11 cellular contexts compared by ENCODE assay signal in the genomic region with DNA sequence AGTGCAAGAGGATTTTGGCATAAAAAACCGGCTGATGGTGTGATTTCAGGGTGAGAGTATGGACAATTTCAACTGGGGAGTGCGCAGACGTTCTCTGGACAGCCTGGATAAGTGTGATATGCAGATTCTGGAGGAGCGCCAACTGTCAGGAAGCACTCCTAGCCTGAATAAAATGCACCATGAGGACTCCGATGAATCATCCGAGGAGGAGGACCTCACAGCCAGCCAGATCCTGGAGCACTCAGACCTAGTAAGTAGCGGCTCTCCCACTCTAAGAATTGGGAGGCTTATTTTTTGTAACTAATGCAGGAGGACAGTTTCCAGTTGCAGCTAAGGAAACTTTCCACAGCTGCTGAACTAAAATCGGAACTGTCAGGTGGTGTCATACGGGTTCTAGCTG. TPM values are rescaled to one million over a fixed set of nuclear protein-coding genes. Genes with fewer than 3 reads are reported as not detected.
DNase-seq lines count a peak whose midpoint lies in the region; ATAC-seq, FAIRE-seq and TF ChIP-seq lines count a peak whose summit lies in the region.
"Had no signal": no experiment of that assay in that cellular context is flagged by ENCODE, and none has a peak within 500 bp of the region (broad histone marks: within the 10 kb centered on the region; RNA-seq: fewer than 3 reads in every experiment).

No MANE protein-coding gene starts in this region.

- peak overlapping the region; percentile 13; the same call in 1 of the 2 replicates for H3K4me2 ChIP-seq in HepG2 (ENCODE audit: low read depth, low read length)

- H3K27me3 ChIP-seq in HepG2 (ENCODE audit: control insufficient read depth in 1 of 2, insufficient read depth in 2 of 2, low read length in 2 of 2) = no peaks in the 10 kb centered on the region
- H3K27me3 ChIP-seq in tibial artery = no peaks in the 10 kb centered on the region

- CTCF ChIA-PET in HepG2 (lab: Yijun Ruan, JAX; ENCODE audit: low intra/inter-chr PET ratio, low total read pairs) = no interaction called here

- no peak for FAIRE-seq in HepG2 (lab: Jason Lieb, UNC)

- no peak for TF ChIP-seq RAD21 in HepG2 (CRISPR knock-in tag; IDR thresholded peaks at IDR 0.05)

- H3K36me3 ChIP-seq in HepG2 (replicated peaks in 1 of 2; ENCODE audit: control insufficient read depth in 1 of 2, insufficient read depth in 2 of 2, low read length in 2 of 2) = no peaks in the 10 kb centered on the region; a peak in 1 of 5 replicates
- peaks cover 27 to 45% (median 28%) of the 10 kb centered on the region in 3 donors for H3K36me3 ChIP-seq in tibial artery

- H3K27ac ChIP-seq in HepG2 (ENCODE audit: extremely low read length, insufficient read depth, low read length) (peak overlapping the region; percentile 62), tibial artery (peak overlapping the region; percentile 64 to 65)

- TF ChIP-seq EP300 in HepG2 (IDR thresholded peaks at IDR 0.05; ENCODE audit: low read depth in 2 of 2, low read length in 2 of 2) (no peak), HepG2 (CRISPR knock-in tag; IDR thresholded peaks at IDR 0.05; ENCODE audit: borderline replicate concordance) (no peak)

- POLR2A ChIA-PET in HepG2 (lab: Yijun Ruan, JAX) = interaction anchor here (1.1 to 1.9 kb wide), 2 partner anchors 8 to 54 kb away, joined by 5 to 11 read pairs; a partner anchor contains a TSS

- H3K9me3 ChIP-seq in HepG2 (ENCODE audit: low read length) = no peaks in the 10 kb centered on the region
- H3K9me3 ChIP-seq in tibial artery = no peaks in the 10 kb centered on the region

- peaks cover 93% of the 10 kb centered on the region for H3K4me1 ChIP-seq in HepG2 (ENCODE audit: insufficient read depth, low read length)
- peaks cover 0 to 64% (median 31%) of the 10 kb centered on the region in 4 donors for H3K4me1 ChIP-seq in tibial artery

- TF ChIP-seq CTCF in HepG2 (CRISPR knock-in tag; IDR thresholded peaks at IDR 0.05) (no peak), tibial artery (IDR thresholded peaks at IDR 0.05) (no peak)

- no peak for TF ChIP-seq POLR2A in HepG2 (IDR thresholded peaks at IDR 0.05; ENCODE audit: insufficient read depth in 1 of 2, low read depth in 2 of 2, low read length in 2 of 2)

- peak overlapping the region; percentile 34 for H3K9ac ChIP-seq in HepG2 (ENCODE audit: insufficient read depth, low read depth, low read length)

- in situ Hi-C loops in HepG2 (cut with HindIII; ENCODE audit: extremely low pct_ligation_motif_present, low pct_unique_long_range_greater_than_20kb) = no loop called here

- 80% methylated on average over 8 of the region's 9 CpGs for WGBS in HepG2 (ENCODE audit: low lambda C conversion rate)

- H3K79me2 ChIP-seq in HepG2 (ENCODE audit: insufficient read depth, low read length) = no peaks in the 10 kb centered on the region

- no peak overlapping the region for H3K4me3 ChIP-seq in HepG2 (replicated peaks in 1 of 3; ENCODE audit: insufficient read depth in 1 of 3, low read depth in 2 of 3, low read length in 3 of 3)
- H3K4me3 ChIP-seq in tibial artery = no peak overlapping the region

- peak; percentile 19; the same call in 2 of the 3 replicates for ATAC-seq in HepG2
- ATAC-seq in HG03432 (IDR thresholded peaks at IDR 0.05; ENCODE audit: unreplicated experiment) = no peak
- no peak for ATAC-seq in GM19452 (IDR thresholded peaks at IDR 0.05; ENCODE audit: unreplicated experiment)

- H4K20me1 ChIP-seq in HepG2 (ENCODE audit: insufficient read depth, low read length) = no peaks in the 10 kb centered on the region

- no TSS peak for BruUV-seq in HepG2 (replicated peaks; lab: Mats Ljungman, UMichigan)

- DNase-seq in NCI-H226 = peak; percentile 82
- DNase-seq in dedifferentiated amniotic fluid mesenchymal stem cell (ENCODE audit: extremely low spot score) = peak; percentile 54
- no peak for DNase-seq in HepG2 (ENCODE audit: low spot score)
- peak; percentile 80 to 87 for DNase-seq in tibial artery
- no peak for DNase-seq in NCI-H774 (lab: John Stamatoyannopoulos, UW)
- no peak for DNase-seq in activated T-cell treated with anti-CD3 and anti-CD28 coated beads, Interleukin-2, amount 50 U/mL, for 48 hours
- DNase-seq: activated T-cell treated with anti-CD3 and anti-CD28 coated beads, Interleukin-2, amount 50 U/mL, for 24 hours; NCI-H187 had no signal

- intact Hi-C loops in HepG2 (cut with micrococcal nuclease; ENCODE audit: unreplicated experiment) (no loop called here), tibial artery (cut with DNase I; ENCODE audit: low total_unique reads) (no loop called here)

- H2AFZ ChIP-seq in HepG2 (ENCODE audit: low read length) = no peak overlapping the region

TF ChIP-seq in HepG2, 621 proteins besides CTCF, POLR2A, EP300 and RAD21 (continues in another document):
- TF ChIP-seq FOSL2 (CRISPR knock-in tag; IDR thresholded peaks at IDR 0.05) = peak; percentile 77
- TF ChIP-seq, protein P1, sequence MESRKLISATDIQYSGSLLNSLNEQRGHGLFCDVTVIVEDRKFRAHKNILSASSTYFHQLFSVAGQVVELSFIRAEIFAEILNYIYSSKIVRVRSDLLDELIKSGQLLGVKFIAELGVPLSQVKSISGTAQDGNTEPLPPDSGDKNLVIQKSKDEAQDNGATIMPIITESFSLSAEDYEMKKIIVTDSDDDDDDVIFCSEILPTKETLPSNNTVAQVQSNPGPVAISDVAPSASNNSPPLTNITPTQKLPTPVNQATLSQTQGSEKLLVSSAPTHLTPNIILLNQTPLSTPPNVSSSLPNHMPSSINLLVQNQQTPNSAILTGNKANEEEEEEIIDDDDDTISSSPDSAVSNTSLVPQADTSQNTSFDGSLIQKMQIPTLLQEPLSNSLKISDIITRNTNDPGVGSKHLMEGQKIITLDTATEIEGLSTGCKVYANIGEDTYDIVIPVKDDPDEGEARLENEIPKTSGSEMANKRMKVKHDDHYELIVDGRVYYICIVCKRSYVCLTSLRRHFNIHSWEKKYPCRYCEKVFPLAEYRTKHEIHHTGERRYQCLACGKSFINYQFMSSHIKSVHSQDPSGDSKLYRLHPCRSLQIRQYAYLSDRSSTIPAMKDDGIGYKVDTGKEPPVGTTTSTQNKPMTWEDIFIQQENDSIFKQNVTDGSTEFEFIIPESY (CRISPR knock-in tag; IDR thresholded peaks at IDR 0.05) = peak; percentile 31; the same call in 1 of the 2 replicates
- no peak for TF ChIP-seq SIN3B (IDR thresholded peaks at IDR 0.05; ENCODE audit: low read length)
- no peak for TF ChIP-seq NFKB2 (CRISPR knock-in tag; IDR thresholded peaks at IDR 0.05; ENCODE audit: borderline replicate concordance)
- TF ChIP-seq ZNF263 (CRISPR knock-in tag; IDR thresholded peaks at IDR 0.05) = peak; percentile 95

RNA-seq across cellular contexts. Expression of a gene that starts 53.6 kb away (rescaled TPM):
- 0.09 TPM in 1 of 2 replicates, not detected in the other for total RNA-seq in HepG2 (2016; rRNA removed; fragmentation: Illumina TruSeq; extraction: Trizol)
- not detected in 2 replicates for total RNA-seq in HepG2 (2016; cell fraction: cytosol; rRNA removed; fragmentation: Illumina TruSeq; extraction: Trizol; ENCODE audit: low read depth)
- not detected in 2 replicates for total RNA-seq in HepG2 (2016; cell fraction: insoluble cytoplasmic fraction; rRNA removed; fragmentation: Illumina TruSeq; extraction: Trizol)
- total RNA-seq in HepG2 (2016; cell fraction: membrane; rRNA removed; fragmentation: Illumina TruSeq; extraction: Trizol) = 0.09 TPM in 1 of 2 replicates, not detected in the other
- not detected in 2 replicates for total RNA-seq in HepG2 (2016; cell fraction: nucleus; rRNA removed; fragmentation: Illumina TruSeq; extraction: Trizol)
- polyA plus RNA-seq in HepG2 (2011; rRNA removed) = 0.05 TPM in 1 of 2 replicates, not detected in the other
- not detected in 2 replicates for polyA plus RNA-seq in HepG2 (2011; cell fraction: cytosol; rRNA removed)
- polyA plus RNA-seq in HepG2 (2011; cell fraction: nucleus; rRNA removed) = 0.09 TPM in 1 of 2 replicates, not detected in the other
- polyA plus RNA-seq in HepG2 (2012) = not detected in 2 replicates
- not detected in 2 replicates for polyA plus RNA-seq in HepG2 (2016; cell fraction: cytosol; fragmentation: Illumina TruSeq; extraction: Trizol; ENCODE audit: low read depth)
- not detected in 2 replicates for polyA plus RNA-seq in HepG2 (2016; cell fraction: insoluble cytoplasmic fraction; fragmentation: Illumina TruSeq; extraction: Trizol; ENCODE audit: low read depth)
- not detected in 2 replicates for polyA plus RNA-seq in HepG2 (2016; cell fraction: membrane; fragmentation: Illumina TruSeq; extraction: Trizol; ENCODE audit: low read depth)
- 0.59 TPM in 1 of 2 replicates, not detected in the other for polyA plus RNA-seq in HepG2 (2016; cell fraction: nucleus; fragmentation: Illumina TruSeq; extraction: Trizol; ENCODE audit: insufficient read depth, low read depth)
- polyA minus RNA-seq in HepG2 (2011; rRNA and poly(A)+ RNA removed; ENCODE audit: low replicate concordance) = not detected in 2 replicates
- not detected in 2 replicates for polyA minus RNA-seq in HepG2 (2011; cell fraction: cytosol; rRNA and poly(A)+ RNA removed)
- not detected in 2 replicates for polyA minus RNA-seq in HepG2 (2011; cell fraction: nucleus; rRNA and poly(A)+ RNA removed)
- total RNA-seq: progenitor cell of endocrine pancreas had no signal

RNA-seq across cellular contexts. Expression of a gene that starts 53.7 kb away (rescaled TPM):
- total RNA-seq in HepG2 (2016; rRNA removed; fragmentation: Illumina TruSeq; extraction: Trizol) = 24.6 and 28.3 TPM in 2 replicates
- total RNA-seq in HepG2 (2016; cell fraction: cytosol; rRNA removed; fragmentation: Illumina TruSeq; extraction: Trizol; ENCODE audit: low read depth) = 2.6 and 3.3 TPM in 2 replicates
- 19.9 and 29.6 TPM in 2 replicates for total RNA-seq in HepG2 (2016; cell fraction: insoluble cytoplasmic fraction; rRNA removed; fragmentation: Illumina TruSeq; extraction: Trizol)
- total RNA-seq in HepG2 (2016; cell fraction: membrane; rRNA removed; fragmentation: Illumina TruSeq; extraction: Trizol) = 5.4 TPM in 2 replicates
- 33.0 and 36.6 TPM in 2 replicates for total RNA-seq in HepG2 (2016; cell fraction: nucleus; rRNA removed; fragmentation: Illumina TruSeq; extraction: Trizol)
- 1.8 and 3.1 TPM in 2 replicates for polyA plus RNA-seq in HepG2 (2011; rRNA removed)
- 0.48 and 1.6 TPM in 2 replicates for polyA plus RNA-seq in HepG2 (2011; cell fraction: cytosol; rRNA removed)
- polyA plus RNA-seq in HepG2 (2011; cell fraction: nucleus; rRNA removed) = 2.2 and 3.1 TPM in 2 replicates
- 0.95 and 4.7 TPM in 2 replicates for polyA plus RNA-seq in HepG2 (2012)
- 0.29 and 0.40 TPM in 2 replicates for polyA plus RNA-seq in HepG2 (2016; cell fraction: cytosol; fragmentation: Illumina TruSeq; extraction: Trizol; ENCODE audit: low read depth)
- 13.9 and 14.6 TPM in 2 replicates for polyA plus RNA-seq in HepG2 (2016; cell fraction: insoluble cytoplasmic fraction; fragmentation: Illumina TruSeq; extraction: Trizol; ENCODE audit: low read depth)
- polyA plus RNA-seq in HepG2 (2016; cell fraction: membrane; fragmentation: Illumina TruSeq; extraction: Trizol; ENCODE audit: low read depth) = 0.37 and 2.5 TPM in 2 replicates
- polyA plus RNA-seq in HepG2 (2016; cell fraction: nucleus; fragmentation: Illumina TruSeq; extraction: Trizol; ENCODE audit: insufficient read depth, low read depth) = 27.2 and 32.6 TPM in 2 replicates
- polyA minus RNA-seq in HepG2 (2011; rRNA and poly(A)+ RNA removed; ENCODE audit: low replicate concordance) = 0.74 and 5.3 TPM in 2 replicates
- 3.3 and 3.8 TPM in 2 replicates for polyA minus RNA-seq in HepG2 (2011; cell fraction: cytosol; rRNA and poly(A)+ RNA removed)
- polyA minus RNA-seq in HepG2 (2011; cell fraction: nucleus; rRNA and poly(A)+ RNA removed) = 16.8 and 23.8 TPM in 2 replicates

Comparison
In these comparisons a context has a peak if more than half of its experiments do, and no peak if none do; other contexts are left out.
1. DNase-seq: peak in NCI-H226 (single experiment), dedifferentiated amniotic fluid mesenchymal stem cell (single experiment) and tibial artery (2 of 2); none in HepG2 (single experiment), NCI-H774 (single experiment) and activated T-cell treated with anti-CD3 and anti-CD28 coated beads, Interleukin-2, amount 50 U/mL, for 48 hours (0 of 2).